In genomic region chrX:38563006-38563405, GRCh38 we compare ENCODE assay signal across 11 cellular contexts. TPM values are rescaled to one million over a fixed set of nuclear protein-coding genes. Genes with fewer than 3 reads are reported as not detected.
DNase-seq lines count a peak whose midpoint lies in the region; ATAC-seq, FAIRE-seq and TF ChIP-seq lines count a peak whose summit lies in the region.
"Had no signal": no experiment of that assay in that cellular context is flagged by ENCODE, and none has a peak within 500 bp of the region (broad histone marks: within the 10 kb centered on the region; RNA-seq: fewer than 3 reads in every experiment).

No MANE protein-coding gene starts in this region.

- no peaks in the 10 kb centered on the region for H3K9me3 ChIP-seq in H9 (ENCODE audit: control insufficient read depth, low read depth, low read length)
- no peaks in the 10 kb centered on the region for H3K9me3 ChIP-seq in astrocyte (ENCODE audit: insufficient read depth, low read depth, low read length)
- H3K9me3 ChIP-seq in right lobe of liver: no peaks in the 10 kb centered on the region
- H3K9me3 ChIP-seq in spleen: no peaks in the 10 kb centered on the region
- H3K9me3 ChIP-seq: neutrophil had no signal

- H2BK5ac ChIP-seq in H9 (ENCODE audit: insufficient read length, low read length): no peak overlapping the region

- H3K27me3 Mint-ChIP-seq in H9 (ENCODE audit: low read depth) (peaks cover 35% of the 10 kb centered on the region), astrocyte (ENCODE audit: low read depth, unreplicated experiment) (peaks cover 2% of the 10 kb centered on the region)
- no peaks in the 10 kb centered on the region for H3K27me3 Mint-ChIP-seq in activated CD4-positive, alpha-beta T cell treated with anti-CD3 and anti-CD28 coated beads for 36 hours

- no peak for TF ChIP-seq POLR2A in right lobe of liver (IDR thresholded peaks at IDR 0.05)
- no peak for TF ChIP-seq POLR2A in spleen (IDR thresholded peaks at IDR 0.05)

- whole genome bisulfite sequencing in H9 (ENCODE audit: extremely low coverage, insufficient read length, low lambda C conversion rate): no CpG with 5 or more reads among the region's 6 CpGs
- WGBS in right lobe of liver (ENCODE audit: insufficient coverage, low coverage, low lambda C conversion rate, missing lambda C conversion rate): 30% methylated on average over 6 of the region's 6 CpGs
- 56 to 71% (median 63%) methylated on average over 6 of the region's 6 CpGs for WGBS in spleen, 5 donors

- H3K4me1 ChIP-seq in H9 (ENCODE audit: insufficient read depth, low read length) (no peaks in the 10 kb centered on the region), astrocyte (ENCODE audit: insufficient read depth, low read length) (no peaks in the 10 kb centered on the region), right lobe of liver (no peaks in the 10 kb centered on the region), spleen (peaks cover 0 to 13% (median 4%) of the 10 kb centered on the region in 6 donors)

- TF ChIP-seq CTCF in H9 (conservative IDR thresholded peaks at IDR 0.05) (no peak), astrocyte (IDR thresholded peaks at IDR 0.05; ENCODE audit: insufficient read depth, low read depth, low read length) (no peak), right lobe of liver (IDR thresholded peaks at IDR 0.05) (no peak), spleen (IDR thresholded peaks at IDR 0.05 in 8 of 11, conservative IDR thresholded peaks at IDR 0.05 in 3 of 11) (no peak)

- H3K27ac Mint-ChIP-seq in H9: no peak overlapping the region
- H3K27ac Mint-ChIP-seq in astrocyte (ENCODE audit: unreplicated experiment): no peak overlapping the region
- no peak overlapping the region for H3K27ac Mint-ChIP-seq in activated CD4-positive, alpha-beta T cell treated with anti-CD3 and anti-CD28 coated beads for 36 hours
- H3K27ac Mint-ChIP-seq: activated naive CD8-positive, alpha-beta T cell treated with anti-CD3 and anti-CD28 coated beads, Interleukin-2, amount 10 ng/mL, durations not matched to agents 7 days and 5 days had no signal

- ATAC-seq in right lobe of liver: peak; percentile 31 to 47 (median 42)
- ATAC-seq in HG03378 (IDR thresholded peaks at IDR 0.05; ENCODE audit: unreplicated experiment): no peak
- ATAC-seq in activated CD4-positive, alpha-beta T cell treated with anti-CD3 and anti-CD28 coated beads for 36 hours: no peak

- H2BK120ac ChIP-seq in H9 (ENCODE audit: low read depth, low read length, poor library complexity, severe bottlenecking): no peak overlapping the region

- H3K4ac ChIP-seq in H9 (ENCODE audit: low read depth, low read length): no peak overlapping the region

- peaks cover 10% of the 10 kb centered on the region for H3K23me2 ChIP-seq in H9 (ENCODE audit: insufficient read length, low read depth, low read length, poor library complexity, severe bottlenecking)

- peak; percentile 20 for FAIRE-seq in astrocyte (lab: Jason Lieb, UNC)

- H4K91ac ChIP-seq in H9 (ENCODE audit: insufficient read length, low read depth, low read length): no peak overlapping the region

- H3K4me2 ChIP-seq in H9 (ENCODE audit: insufficient read depth, insufficient read length, low read length) (peak overlapping the region; percentile 90), astrocyte (ENCODE audit: low read length) (peak overlapping the region; percentile 86)

- peaks cover 57 to 70% of the 10 kb centered on the region in 2 experiments for H3K9me3 Mint-ChIP-seq in H9
- H3K9me3 Mint-ChIP-seq in astrocyte (ENCODE audit: unreplicated experiment): no peaks in the 10 kb centered on the region
- no peaks in the 10 kb centered on the region for H3K9me3 Mint-ChIP-seq in activated CD4-positive, alpha-beta T cell treated with anti-CD3 and anti-CD28 coated beads for 36 hours (ENCODE audit: low read depth)
- H3K9me3 Mint-ChIP-seq: activated naive CD8-positive, alpha-beta T cell treated with anti-CD3 and anti-CD28 coated beads, Interleukin-2, amount 10 ng/mL, durations not matched to agents 7 days and 5 days had no signal

- H4K20me1 ChIP-seq in H9 (ENCODE audit: control insufficient read depth, insufficient read depth, insufficient read length): no peaks in the 10 kb centered on the region
- no peaks in the 10 kb centered on the region for H4K20me1 ChIP-seq in astrocyte (ENCODE audit: insufficient read depth, low read length)

- intact Hi-C loops in right lobe of liver (cut with DNase I) (no loop called here), spleen (cut with DNase I; ENCODE audit: low total_unique reads) (no loop called here)
- intact Hi-C loops in activated CD4-positive, alpha-beta T cell treated with anti-CD3 and anti-CD28 coated beads for 36 hours (cut with DNase I, micrococcal nuclease): no loop called here

- no peak overlapping the region for H4K8ac ChIP-seq in H9 (replicated peaks; ENCODE audit: insufficient read length, low read depth, low read length)

- H3K9ac ChIP-seq in H9 (ENCODE audit: extremely low read depth, insufficient read length, low read length): no peak overlapping the region
- no peak overlapping the region for H3K9ac ChIP-seq in astrocyte (ENCODE audit: low read length)

- H2BK15ac ChIP-seq in H9 (ENCODE audit: low read depth, low read length): no peak overlapping the region

- DNase-seq in H9 (no peak), astrocyte (ENCODE audit: low read depth) (no peak), right lobe of liver (no peak), spleen (no peak), AG08395 (ENCODE audit: low spot score) (no peak), RPMI8226 (no peak)
- no peak for DNase-seq in activated CD4-positive, alpha-beta T cell treated with anti-CD3 and anti-CD28 coated beads for 36 hours
- DNase-seq: activated naive CD8-positive, alpha-beta T cell treated with anti-CD3 and anti-CD28 coated beads, Interleukin-2, amount 10 ng/mL, durations not matched to agents 7 days and 5 days; NCI-H774 had no signal

- no peaks in the 10 kb centered on the region for H3K79me1 ChIP-seq in H9 (ENCODE audit: insufficient read depth, low read depth, low read length, poor library complexity, severe bottlenecking)

- H3K14ac ChIP-seq in H9 (ENCODE audit: insufficient read depth, low read length): no peak overlapping the region

- H3K18ac ChIP-seq in H9 (ENCODE audit: insufficient read length, low read depth, low read length): no peak overlapping the region

- no peak overlapping the region for H2BK12ac ChIP-seq in H9 (ENCODE audit: insufficient read length, low read depth, low read length)

- H3K4me1 Mint-ChIP-seq in H9 (peaks cover 6% of the 10 kb centered on the region in 2 experiments; a peak in 1 of 4 replicates), astrocyte (ENCODE audit: low read depth, unreplicated experiment) (no peaks in the 10 kb centered on the region)
- no peaks in the 10 kb centered on the region for H3K4me1 Mint-ChIP-seq in activated CD4-positive, alpha-beta T cell treated with anti-CD3 and anti-CD28 coated beads for 36 hours

- H3K4me3 Mint-ChIP-seq in H9 (peak overlapping the region in 1 of 2 experiments; percentile 92; a peak in 2 of 5 replicates), astrocyte (ENCODE audit: unreplicated experiment) (peak overlapping the region; percentile 73)
- no peak overlapping the region for H3K4me3 Mint-ChIP-seq in activated CD4-positive, alpha-beta T cell treated with anti-CD3 and anti-CD28 coated beads for 36 hours
- H3K4me3 Mint-ChIP-seq: activated naive CD8-positive, alpha-beta T cell treated with anti-CD3 and anti-CD28 coated beads, Interleukin-2, amount 10 ng/mL, durations not matched to agents 7 days and 5 days had no signal

- POLR2A ChIA-PET in activated CD4-positive, alpha-beta T cell treated with anti-CD3 and anti-CD28 coated beads for 36 hours (lab: Charles Lee): no interaction called here

- no peak overlapping the region for H3T11ph ChIP-seq in H9 (ENCODE audit: low read length)

- no peaks in the 10 kb centered on the region for H3K27me3 ChIP-seq in H9 (ENCODE audit: insufficient read depth, low read length)
- peaks cover 5% of the 10 kb centered on the region for H3K27me3 ChIP-seq in astrocyte (ENCODE audit: insufficient read depth, low read length)
- no peaks in the 10 kb centered on the region for H3K27me3 ChIP-seq in right lobe of liver
- peaks cover 0 to 18% (median 0%) of the 10 kb centered on the region in 7 donors for H3K27me3 ChIP-seq in spleen (replicated peaks in 1 of 7)

- no peak overlapping the region for H2BK20ac ChIP-seq in H9 (ENCODE audit: low read depth, low read length, poor library complexity, severe bottlenecking)

- H4K5ac ChIP-seq in H9 (ENCODE audit: insufficient read length, low read depth, low read length): no peak overlapping the region

- CTCF ChIA-PET in activated CD4-positive, alpha-beta T cell treated with anti-CD3 and anti-CD28 coated beads for 36 hours (lab: Charles Lee): interaction anchor here (0.7 kb wide), 1 partner anchor 115 kb away, joined by 3 read pairs; no protein-coding TSS in a partner anchor

- H3K36me3 ChIP-seq in astrocyte (ENCODE audit: insufficient read depth, low read length) (no peaks in the 10 kb centered on the region), right lobe of liver (no peaks in the 10 kb centered on the region), spleen (no peaks in the 10 kb centered on the region)
- H3K36me3 ChIP-seq: neutrophil had no signal

- H3K56ac ChIP-seq in H9 (ENCODE audit: insufficient read length, low read depth, low read length): no peak overlapping the region

- peaks cover 0 to 2% (median 0%) of the 10 kb centered on the region in 3 experiments; a peak in 1 of 7 replicates for H3K36me3 Mint-ChIP-seq in H9 (ENCODE audit: insufficient read depth in 1 of 3, low read depth in 3 of 3)
- H3K36me3 Mint-ChIP-seq in astrocyte (ENCODE audit: low read depth, unreplicated experiment): no peaks in the 10 kb centered on the region
- H3K36me3 Mint-ChIP-seq in activated CD4-positive, alpha-beta T cell treated with anti-CD3 and anti-CD28 coated beads for 36 hours (ENCODE audit: low read depth): no peaks in the 10 kb centered on the region
- H3K36me3 Mint-ChIP-seq: activated naive CD8-positive, alpha-beta T cell treated with anti-CD3 and anti-CD28 coated beads, Interleukin-2, amount 10 ng/mL, durations not matched to agents 7 days and 5 days had no signal

- H3K23ac ChIP-seq in H9 (ENCODE audit: insufficient read length, low read depth, low read length): no peak overlapping the region

- H3K27ac ChIP-seq in H9 (ENCODE audit: insufficient read length, low read depth, low read length): no peak overlapping the region
- H3K27ac ChIP-seq in astrocyte (ENCODE audit: low read depth, low read length): no peak overlapping the region
- no peak overlapping the region for H3K27ac ChIP-seq in right lobe of liver
- H3K27ac ChIP-seq in spleen: peak overlapping the region in 6 of 8 donors; percentile 13 to 73 (median 65)
- H3K27ac ChIP-seq: neutrophil had no signal

- H2AFZ ChIP-seq in H9 (ENCODE audit: low read length) (no peak overlapping the region), astrocyte (ENCODE audit: low read depth, low read length) (no peak overlapping the region)

- H2AK5ac ChIP-seq in H9 (ENCODE audit: insufficient read length, low read length): no peak overlapping the region

- H3K79me2 ChIP-seq in H9 (ENCODE audit: insufficient read depth, low read length) (no peaks in the 10 kb centered on the region), astrocyte (ENCODE audit: insufficient read depth, low read length) (no peaks in the 10 kb centered on the region)

- H3K4me3 ChIP-seq in astrocyte (ENCODE audit: insufficient read depth, low read depth, low read length): no peak overlapping the region
- H3K4me3 ChIP-seq in right lobe of liver: peak overlapping the region in 1 of 3 donors; percentile 16
- H3K4me3 ChIP-seq in spleen: peak overlapping the region in 6 of 8 donors; percentile 26 to 73 (median 46)

RNA-seq across cellular contexts. Expression of gene TSPAN7, which starts 1.7 kb away (rescaled TPM):
- total RNA-seq in H9 (2021): 3.5 and 3.8 TPM in 2 replicates
- total RNA-seq in astrocyte: 3.5 and 4.8 TPM in 2 replicates
- 10 to 100 TPM in 5 of 6 experiments, 1 to 10 TPM in 1; 7.9 to 24.4 (median 15.7) TPM for total RNA-seq in right lobe of liver
- total RNA-seq in spleen: 100 to 1,000 TPM in 3 of 7 donors, 10 to 100 TPM in 4; 52.0 to 158 (median 97.3) TPM
- polyA plus RNA-seq in spleen: 10 to 100 TPM in 2 of 3 donors, 1 to 10 TPM in 1; 7.2 to 30.2 (median 11.9) TPM
- total RNA-seq in activated CD4-positive, alpha-beta T cell treated with anti-CD3 and anti-CD28 coated beads for 36 hours: under 1 TPM; 0.42 to 0.85 TPM
- total RNA-seq: activated naive CD8-positive, alpha-beta T cell treated with anti-CD3 and anti-CD28 coated beads, Interleukin-2, amount 10 ng/mL, durations not matched to agents 7 days and 5 days had no signal

Comparison
In these comparisons a context has a peak if more than half of its experiments do, and no peak if none do; other contexts are left out.
1. H3K27ac ChIP-seq: peak in spleen (6 of 8); none in H9 (single experiment), astrocyte (single experiment) and right lobe of liver (0 of 3).
2. ATAC-seq: peak in right lobe of liver (4 of 4); none in HG03378 (single experiment) and activated CD4-positive, alpha-beta T cell treated with anti-CD3 and anti-CD28 coated beads for 36 hours (single experiment).